Comparison of ENCODE assay signal across 2 cellular contexts in the genomic region with DNA sequence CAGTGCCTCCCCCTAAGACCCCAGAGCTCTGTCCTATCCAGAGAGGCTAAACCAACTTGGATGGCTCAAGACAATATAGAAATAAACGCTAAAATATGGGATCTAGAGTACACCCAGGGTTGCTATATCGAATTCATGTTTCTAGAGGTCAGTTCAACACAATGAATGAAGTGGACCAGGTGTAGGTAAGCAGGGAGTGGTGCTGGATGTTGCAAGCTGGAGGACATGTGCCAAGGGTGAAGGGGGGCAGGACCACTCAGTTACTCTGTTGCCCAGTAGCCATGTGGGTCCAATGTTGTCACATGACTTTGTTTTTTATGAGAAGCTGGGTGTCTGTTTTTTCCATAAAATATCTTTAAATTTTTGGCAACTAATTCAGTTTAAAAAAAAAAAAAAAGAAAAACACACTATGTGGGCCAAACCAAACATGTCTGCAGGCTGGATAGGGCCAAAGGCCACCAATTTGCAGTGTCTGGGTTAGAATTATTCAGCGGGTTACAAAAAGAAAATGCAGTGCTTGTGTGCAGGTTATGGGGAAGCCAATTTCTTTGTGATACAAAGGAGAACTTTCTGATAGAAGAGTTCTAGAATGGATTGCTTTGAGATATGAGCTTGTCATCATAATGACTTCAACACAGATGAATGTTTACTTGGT.
A peak's percentile ranks its signal among the peaks of the same experiment; 100 is the strongest.
TF ChIP-seq lines count a peak whose summit lies in the region.

No MANE protein-coding gene starts in this region.

TF ChIP-seq in liver, 16 proteins besides CTCF, POLR2A, EP300 and RAD21:
- TF ChIP-seq, protein P1, sequence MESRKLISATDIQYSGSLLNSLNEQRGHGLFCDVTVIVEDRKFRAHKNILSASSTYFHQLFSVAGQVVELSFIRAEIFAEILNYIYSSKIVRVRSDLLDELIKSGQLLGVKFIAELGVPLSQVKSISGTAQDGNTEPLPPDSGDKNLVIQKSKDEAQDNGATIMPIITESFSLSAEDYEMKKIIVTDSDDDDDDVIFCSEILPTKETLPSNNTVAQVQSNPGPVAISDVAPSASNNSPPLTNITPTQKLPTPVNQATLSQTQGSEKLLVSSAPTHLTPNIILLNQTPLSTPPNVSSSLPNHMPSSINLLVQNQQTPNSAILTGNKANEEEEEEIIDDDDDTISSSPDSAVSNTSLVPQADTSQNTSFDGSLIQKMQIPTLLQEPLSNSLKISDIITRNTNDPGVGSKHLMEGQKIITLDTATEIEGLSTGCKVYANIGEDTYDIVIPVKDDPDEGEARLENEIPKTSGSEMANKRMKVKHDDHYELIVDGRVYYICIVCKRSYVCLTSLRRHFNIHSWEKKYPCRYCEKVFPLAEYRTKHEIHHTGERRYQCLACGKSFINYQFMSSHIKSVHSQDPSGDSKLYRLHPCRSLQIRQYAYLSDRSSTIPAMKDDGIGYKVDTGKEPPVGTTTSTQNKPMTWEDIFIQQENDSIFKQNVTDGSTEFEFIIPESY (IDR thresholded peaks at IDR 0.05): peak; percentile 29
- TF ChIP-seq, protein P2, sequence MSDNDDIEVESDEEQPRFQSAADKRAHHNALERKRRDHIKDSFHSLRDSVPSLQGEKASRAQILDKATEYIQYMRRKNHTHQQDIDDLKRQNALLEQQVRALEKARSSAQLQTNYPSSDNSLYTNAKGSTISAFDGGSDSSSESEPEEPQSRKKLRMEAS (IDR thresholded peaks at IDR 0.05): peak; percentile 25
- TF ChIP-seq RXRA (IDR thresholded peaks at IDR 0.05) (peak in 1 of 2 donors; percentile 48), NR2F2 (IDR thresholded peaks at IDR 0.05) (peak; percentile 30), TAF1 (conservative IDR thresholded peaks at IDR 0.05) (no peak), FOXA2 (IDR thresholded peaks at IDR 0.05) (peak; percentile 3), JUND (IDR thresholded peaks at IDR 0.05) (peak in 1 of 2 donors; percentile 20), YY1 (IDR thresholded peaks at IDR 0.05) (peak; percentile 84), GABPA (IDR thresholded peaks at IDR 0.05 in 1 of 2, conservative IDR thresholded peaks at IDR 0.05 in 1 of 2) (no peak), EGR1 (IDR thresholded peaks at IDR 0.05; ENCODE audit: low read depth in 2 of 2) (no peak), SP1 (IDR thresholded peaks at IDR 0.05) (peak; percentile 32), HNF4A (conservative IDR thresholded peaks at IDR 0.05) (peak; percentile 63 to 72), HNF4G (IDR thresholded peaks at IDR 0.05) (no peak)
- TF ChIP-seq, protein P3, sequence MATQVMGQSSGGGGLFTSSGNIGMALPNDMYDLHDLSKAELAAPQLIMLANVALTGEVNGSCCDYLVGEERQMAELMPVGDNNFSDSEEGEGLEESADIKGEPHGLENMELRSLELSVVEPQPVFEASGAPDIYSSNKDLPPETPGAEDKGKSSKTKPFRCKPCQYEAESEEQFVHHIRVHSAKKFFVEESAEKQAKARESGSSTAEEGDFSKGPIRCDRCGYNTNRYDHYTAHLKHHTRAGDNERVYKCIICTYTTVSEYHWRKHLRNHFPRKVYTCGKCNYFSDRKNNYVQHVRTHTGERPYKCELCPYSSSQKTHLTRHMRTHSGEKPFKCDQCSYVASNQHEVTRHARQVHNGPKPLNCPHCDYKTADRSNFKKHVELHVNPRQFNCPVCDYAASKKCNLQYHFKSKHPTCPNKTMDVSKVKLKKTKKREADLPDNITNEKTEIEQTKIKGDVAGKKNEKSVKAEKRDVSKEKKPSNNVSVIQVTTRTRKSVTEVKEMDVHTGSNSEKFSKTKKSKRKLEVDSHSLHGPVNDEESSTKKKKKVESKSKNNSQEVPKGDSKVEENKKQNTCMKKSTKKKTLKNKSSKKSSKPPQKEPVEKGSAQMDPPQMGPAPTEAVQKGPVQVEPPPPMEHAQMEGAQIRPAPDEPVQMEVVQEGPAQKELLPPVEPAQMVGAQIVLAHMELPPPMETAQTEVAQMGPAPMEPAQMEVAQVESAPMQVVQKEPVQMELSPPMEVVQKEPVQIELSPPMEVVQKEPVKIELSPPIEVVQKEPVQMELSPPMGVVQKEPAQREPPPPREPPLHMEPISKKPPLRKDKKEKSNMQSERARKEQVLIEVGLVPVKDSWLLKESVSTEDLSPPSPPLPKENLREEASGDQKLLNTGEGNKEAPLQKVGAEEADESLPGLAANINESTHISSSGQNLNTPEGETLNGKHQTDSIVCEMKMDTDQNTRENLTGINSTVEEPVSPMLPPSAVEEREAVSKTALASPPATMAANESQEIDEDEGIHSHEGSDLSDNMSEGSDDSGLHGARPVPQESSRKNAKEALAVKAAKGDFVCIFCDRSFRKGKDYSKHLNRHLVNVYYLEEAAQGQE (IDR thresholded peaks at IDR 0.05): no peak
- TF ChIP-seq, protein P4, sequence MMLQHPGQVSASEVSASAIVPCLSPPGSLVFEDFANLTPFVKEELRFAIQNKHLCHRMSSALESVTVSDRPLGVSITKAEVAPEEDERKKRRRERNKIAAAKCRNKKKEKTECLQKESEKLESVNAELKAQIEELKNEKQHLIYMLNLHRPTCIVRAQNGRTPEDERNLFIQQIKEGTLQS (IDR thresholded peaks at IDR 0.05): no peak

TF ChIP-seq in HepG2, 621 proteins besides CTCF, POLR2A, EP300 and RAD21 (continued from another document):
- TF ChIP-seq SCMH1 (CRISPR knock-in tag; IDR thresholded peaks at IDR 0.05; ENCODE audit: borderline replicate concordance): no peak
- no peak for TF ChIP-seq ZNF788 (CRISPR knock-in tag; IDR thresholded peaks at IDR 0.05; ENCODE audit: borderline replicate concordance)
- no peak for TF ChIP-seq ZBTB7A (CRISPR knock-in tag; IDR thresholded peaks at IDR 0.05)
- TF ChIP-seq, protein P5, sequence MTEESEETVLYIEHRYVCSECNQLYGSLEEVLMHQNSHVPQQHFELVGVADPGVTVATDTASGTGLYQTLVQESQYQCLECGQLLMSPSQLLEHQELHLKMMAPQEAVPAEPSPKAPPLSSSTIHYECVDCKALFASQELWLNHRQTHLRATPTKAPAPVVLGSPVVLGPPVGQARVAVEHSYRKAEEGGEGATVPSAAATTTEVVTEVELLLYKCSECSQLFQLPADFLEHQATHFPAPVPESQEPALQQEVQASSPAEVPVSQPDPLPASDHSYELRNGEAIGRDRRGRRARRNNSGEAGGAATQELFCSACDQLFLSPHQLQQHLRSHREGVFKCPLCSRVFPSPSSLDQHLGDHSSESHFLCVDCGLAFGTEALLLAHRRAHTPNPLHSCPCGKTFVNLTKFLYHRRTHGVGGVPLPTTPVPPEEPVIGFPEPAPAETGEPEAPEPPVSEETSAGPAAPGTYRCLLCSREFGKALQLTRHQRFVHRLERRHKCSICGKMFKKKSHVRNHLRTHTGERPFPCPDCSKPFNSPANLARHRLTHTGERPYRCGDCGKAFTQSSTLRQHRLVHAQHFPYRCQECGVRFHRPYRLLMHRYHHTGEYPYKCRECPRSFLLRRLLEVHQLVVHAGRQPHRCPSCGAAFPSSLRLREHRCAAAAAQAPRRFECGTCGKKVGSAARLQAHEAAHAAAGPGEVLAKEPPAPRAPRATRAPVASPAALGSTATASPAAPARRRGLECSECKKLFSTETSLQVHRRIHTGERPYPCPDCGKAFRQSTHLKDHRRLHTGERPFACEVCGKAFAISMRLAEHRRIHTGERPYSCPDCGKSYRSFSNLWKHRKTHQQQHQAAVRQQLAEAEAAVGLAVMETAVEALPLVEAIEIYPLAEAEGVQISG (CRISPR knock-in tag; IDR thresholded peaks at IDR 0.05): no peak
- no peak for TF ChIP-seq GABPB1 (CRISPR knock-in tag; IDR thresholded peaks at IDR 0.05)
- no peak for TF ChIP-seq ZNF550 (CRISPR knock-in tag; IDR thresholded peaks at IDR 0.05; ENCODE audit: borderline replicate concordance)
- no peak for TF ChIP-seq GTF2F1 (IDR thresholded peaks at IDR 0.05; ENCODE audit: low read length)
- TF ChIP-seq ZBTB1 (CRISPR knock-in tag; IDR thresholded peaks at IDR 0.05; ENCODE audit: borderline replicate concordance): no peak
- TF ChIP-seq, protein P6, sequence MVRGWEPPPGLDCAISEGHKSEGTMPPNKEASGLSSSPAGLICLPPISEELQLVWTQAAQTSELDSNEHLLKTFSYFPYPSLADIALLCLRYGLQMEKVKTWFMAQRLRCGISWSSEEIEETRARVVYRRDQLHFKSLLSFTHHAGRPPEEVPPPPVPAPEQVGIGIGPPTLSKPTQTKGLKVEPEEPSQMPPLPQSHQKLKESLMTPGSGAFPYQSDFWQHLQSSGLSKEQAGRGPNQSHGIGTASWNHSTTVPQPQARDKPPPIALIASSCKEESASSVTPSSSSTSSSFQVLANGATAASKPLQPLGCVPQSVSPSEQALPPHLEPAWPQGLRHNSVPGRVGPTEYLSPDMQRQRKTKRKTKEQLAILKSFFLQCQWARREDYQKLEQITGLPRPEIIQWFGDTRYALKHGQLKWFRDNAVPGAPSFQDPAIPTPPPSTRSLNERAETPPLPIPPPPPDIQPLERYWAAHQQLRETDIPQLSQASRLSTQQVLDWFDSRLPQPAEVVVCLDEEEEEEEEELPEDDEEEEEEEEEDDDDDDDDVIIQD (CRISPR knock-in tag; IDR thresholded peaks at IDR 0.05; ENCODE audit: low read depth): no peak
- TF ChIP-seq RFXAP (CRISPR knock-in tag; IDR thresholded peaks at IDR 0.05; ENCODE audit: borderline replicate concordance): no peak
- TF ChIP-seq KLF13 (CRISPR knock-in tag; IDR thresholded peaks at IDR 0.05): no peak
- TF ChIP-seq, protein P7, sequence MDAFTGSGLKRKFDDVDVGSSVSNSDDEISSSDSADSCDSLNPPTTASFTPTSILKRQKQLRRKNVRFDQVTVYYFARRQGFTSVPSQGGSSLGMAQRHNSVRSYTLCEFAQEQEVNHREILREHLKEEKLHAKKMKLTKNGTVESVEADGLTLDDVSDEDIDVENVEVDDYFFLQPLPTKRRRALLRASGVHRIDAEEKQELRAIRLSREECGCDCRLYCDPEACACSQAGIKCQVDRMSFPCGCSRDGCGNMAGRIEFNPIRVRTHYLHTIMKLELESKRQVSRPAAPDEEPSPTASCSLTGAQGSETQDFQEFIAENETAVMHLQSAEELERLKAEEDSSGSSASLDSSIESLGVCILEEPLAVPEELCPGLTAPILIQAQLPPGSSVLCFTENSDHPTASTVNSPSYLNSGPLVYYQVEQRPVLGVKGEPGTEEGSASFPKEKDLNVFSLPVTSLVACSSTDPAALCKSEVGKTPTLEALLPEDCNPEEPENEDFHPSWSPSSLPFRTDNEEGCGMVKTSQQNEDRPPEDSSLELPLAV (CRISPR knock-in tag; conservative IDR thresholded peaks at IDR 0.05; ENCODE audit: low read depth): no peak
- TF ChIP-seq, protein P8, sequence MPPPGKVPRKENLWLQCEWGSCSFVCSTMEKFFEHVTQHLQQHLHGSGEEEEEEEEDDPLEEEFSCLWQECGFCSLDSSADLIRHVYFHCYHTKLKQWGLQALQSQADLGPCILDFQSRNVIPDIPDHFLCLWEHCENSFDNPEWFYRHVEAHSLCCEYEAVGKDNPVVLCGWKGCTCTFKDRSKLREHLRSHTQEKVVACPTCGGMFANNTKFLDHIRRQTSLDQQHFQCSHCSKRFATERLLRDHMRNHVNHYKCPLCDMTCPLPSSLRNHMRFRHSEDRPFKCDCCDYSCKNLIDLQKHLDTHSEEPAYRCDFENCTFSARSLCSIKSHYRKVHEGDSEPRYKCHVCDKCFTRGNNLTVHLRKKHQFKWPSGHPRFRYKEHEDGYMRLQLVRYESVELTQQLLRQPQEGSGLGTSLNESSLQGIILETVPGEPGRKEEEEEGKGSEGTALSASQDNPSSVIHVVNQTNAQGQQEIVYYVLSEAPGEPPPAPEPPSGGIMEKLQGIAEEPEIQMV (CRISPR knock-in tag; IDR thresholded peaks at IDR 0.05; ENCODE audit: low read depth): no peak
- TF ChIP-seq, protein P9, sequence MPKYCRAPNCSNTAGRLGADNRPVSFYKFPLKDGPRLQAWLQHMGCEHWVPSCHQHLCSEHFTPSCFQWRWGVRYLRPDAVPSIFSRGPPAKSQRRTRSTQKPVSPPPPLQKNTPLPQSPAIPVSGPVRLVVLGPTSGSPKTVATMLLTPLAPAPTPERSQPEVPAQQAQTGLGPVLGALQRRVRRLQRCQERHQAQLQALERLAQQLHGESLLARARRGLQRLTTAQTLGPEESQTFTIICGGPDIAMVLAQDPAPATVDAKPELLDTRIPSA (CRISPR knock-in tag; IDR thresholded peaks at IDR 0.05; ENCODE audit: borderline replicate concordance): no peak
- TF ChIP-seq, protein P10, sequence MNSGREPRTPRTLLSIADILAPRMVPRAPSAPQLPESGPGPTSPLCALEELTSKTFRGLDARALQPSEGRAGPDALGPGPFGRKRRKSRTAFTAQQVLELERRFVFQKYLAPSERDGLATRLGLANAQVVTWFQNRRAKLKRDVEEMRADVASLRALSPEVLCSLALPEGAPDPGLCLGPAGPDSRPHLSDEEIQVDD (CRISPR knock-in tag; IDR thresholded peaks at IDR 0.05; ENCODE audit: borderline replicate concordance): no peak
- TF ChIP-seq NRL (CRISPR knock-in tag; IDR thresholded peaks at IDR 0.05; ENCODE audit: borderline replicate concordance): no peak
- TF ChIP-seq TRIM24 (CRISPR knock-in tag; IDR thresholded peaks at IDR 0.05): no peak
- TF ChIP-seq EEA1 (CRISPR knock-in tag; IDR thresholded peaks at IDR 0.05; ENCODE audit: borderline replicate concordance): no peak
- no peak for TF ChIP-seq ZNF160 (CRISPR knock-in tag; IDR thresholded peaks at IDR 0.05)
